In genomic region chr10:64396105-64396504, GRCh38 we compare ENCODE assay signal across 14 cellular contexts.
DNase-seq lines count a peak whose midpoint lies in the region; ATAC-seq and TF ChIP-seq lines count a peak whose summit lies in the region.
"Had no signal": no experiment of that assay in that cellular context is flagged by ENCODE, and none has a peak within 500 bp of the region (broad histone marks: within the 10 kb centered on the region; RNA-seq: fewer than 3 reads in every experiment).

No MANE protein-coding gene starts in this region.

- in situ Hi-C loops in Caki2 (cut with HindIII; ENCODE audit: low pct_unique_long_range_greater_than_20kb, low sequenced_read_pairs): no loop called here

- no peaks in the 10 kb centered on the region for H3K4me1 Mint-ChIP-seq in activated T-helper 17 cell treated with anti-CD3 and anti-CD28 coated beads, Interleukin-2, amount 50 U/mL, for 72 hours
- H3K4me1 Mint-ChIP-seq: activated B cell treated with CpG ODN at 0.5 μM for 24 hours had no signal

- DNase-seq in Caki2 (ENCODE audit: low read depth) (peak; percentile 10), RKO (ENCODE audit: low spot score) (peak; percentile 8), fibroblast of mammary gland (ENCODE audit: low read depth) (peak; percentile 53), non-pigmented ciliary epithelial cell (ENCODE audit: low read depth) (peak; percentile 24), lower leg skin (ENCODE audit: low spot score in 2 of 2) (no peak), NCI-H1436 (lab: John Stamatoyannopoulos, UW) (no peak)
- DNase-seq: activated B cell treated with CpG ODN at 0.5 μM for 24 hours; effector CD4-positive, alpha-beta T cell; GDM1; lower lobe of right lung; NCI-H2081; stimulated activated CD4-positive, alpha-beta T cell treated with anti-CD3 and anti-CD28 coated beads, Interleukin-1b, Interleukin-23, amount 100 ng/mL, for 48 hours had no signal

- no peak overlapping the region for H3K27ac Mint-ChIP-seq in activated T-helper 17 cell treated with anti-CD3 and anti-CD28 coated beads, Interleukin-2, amount 50 U/mL, for 72 hours
- H3K27ac Mint-ChIP-seq: activated B cell treated with CpG ODN at 0.5 μM for 24 hours had no signal

- TF ChIP-seq POLR2A in lower leg skin (IDR thresholded peaks at IDR 0.05): no peak

- ATAC-seq in activated T-helper 17 cell treated with anti-CD3 and anti-CD28 coated beads, Interleukin-2, amount 50 U/mL, for 72 hours (replicated peaks): no peak
- no peak for ATAC-seq in GM21381 (IDR thresholded peaks at IDR 0.05; ENCODE audit: unreplicated experiment)
- ATAC-seq: lower lobe of right lung had no signal

- TF ChIP-seq CTCF in fibroblast of mammary gland (conservative IDR thresholded peaks at IDR 0.05; ENCODE audit: control insufficient read depth, insufficient read depth, low read depth, low read length) (no peak), lower leg skin (IDR thresholded peaks at IDR 0.05) (no peak)

- H3K36me3 Mint-ChIP-seq in activated T-helper 17 cell treated with anti-CD3 and anti-CD28 coated beads, Interleukin-2, amount 50 U/mL, for 72 hours (ENCODE audit: low read depth): no peaks in the 10 kb centered on the region

- H3K27me3 Mint-ChIP-seq in activated T-helper 17 cell treated with anti-CD3 and anti-CD28 coated beads, Interleukin-2, amount 50 U/mL, for 72 hours: no peaks in the 10 kb centered on the region
- H3K27me3 Mint-ChIP-seq: activated B cell treated with CpG ODN at 0.5 μM for 24 hours had no signal

- H3K4me3 ChIP-seq in fibroblast of mammary gland (ENCODE audit: control insufficient read depth, low read depth, low read length) (no peak overlapping the region), lower leg skin (ENCODE audit: low read depth, poor library complexity, severe bottlenecking) (no peak overlapping the region)
- H3K4me3 ChIP-seq: lower lobe of right lung had no signal

- H3K4me3 Mint-ChIP-seq in activated T-helper 17 cell treated with anti-CD3 and anti-CD28 coated beads, Interleukin-2, amount 50 U/mL, for 72 hours: no peak overlapping the region
- H3K4me3 Mint-ChIP-seq: activated B cell treated with CpG ODN at 0.5 μM for 24 hours had no signal

- H3K9me3 Mint-ChIP-seq in activated T-helper 17 cell treated with anti-CD3 and anti-CD28 coated beads, Interleukin-2, amount 50 U/mL, for 72 hours: no peaks in the 10 kb centered on the region

- intact Hi-C loops in lower leg skin (cut with DNase I; ENCODE audit: low total_unique reads): no loop called here

Comparison
In these comparisons a context has a peak if more than half of its experiments do, and no peak if none do; other contexts are left out.
1. DNase-seq: peak in Caki2 (single experiment), RKO (single experiment), fibroblast of mammary gland (single experiment) and non-pigmented ciliary epithelial cell (single experiment); none in lower leg skin (0 of 2) and NCI-H1436 (single experiment).